ENCODE assay signal across 1 cellular context in genomic region chr6:111176038-111176762, GRCh38.
TF ChIP-seq lines count a peak whose summit lies in the region.

No MANE protein-coding gene starts in this region.

TF ChIP-seq in HepG2, 621 proteins besides CTCF, POLR2A, EP300 and RAD21 (continued from another document):
- TF ChIP-seq HNF1A (IDR thresholded peaks at IDR 0.05; ENCODE audit: low read depth): no peak
- TF ChIP-seq HNF1A (CRISPR knock-in tag; IDR thresholded peaks at IDR 0.05; ENCODE audit: borderline replicate concordance): no peak
- TF ChIP-seq TFE3 (CRISPR knock-in tag; IDR thresholded peaks at IDR 0.05): no peak
- no peak for TF ChIP-seq SRF (IDR thresholded peaks at IDR 0.05; ENCODE audit: low read depth, low read length)
- no peak for TF ChIP-seq ZSCAN25 (CRISPR knock-in tag; IDR thresholded peaks at IDR 0.05)
- TF ChIP-seq ZNF101 (CRISPR knock-in tag; IDR thresholded peaks at IDR 0.05; ENCODE audit: borderline replicate concordance, low read depth): no peak
- TF ChIP-seq CEBPG (CRISPR knock-in tag; IDR thresholded peaks at IDR 0.05): peak; percentile 86
- peak; percentile 92 for TF ChIP-seq CEBPB (IDR thresholded peaks at IDR 0.05; ENCODE audit: borderline replicate concordance, low read depth, low read length)
- TF ChIP-seq CHCHD3 (CRISPR knock-in tag; IDR thresholded peaks at IDR 0.05): no peak
- no peak for TF ChIP-seq MTF1 (CRISPR knock-in tag; IDR thresholded peaks at IDR 0.05)
- no peak for TF ChIP-seq AFF4 (CRISPR knock-in tag; IDR thresholded peaks at IDR 0.05)
- no peak for TF ChIP-seq ZNF3 (CRISPR knock-in tag; IDR thresholded peaks at IDR 0.05)
- TF ChIP-seq ZBTB38 (CRISPR knock-in tag; IDR thresholded peaks at IDR 0.05): no peak
- no peak for TF ChIP-seq KDM5B (CRISPR knock-in tag; IDR thresholded peaks at IDR 0.05; ENCODE audit: borderline replicate concordance)
- TF ChIP-seq EZH2 (conservative IDR thresholded peaks at IDR 0.05; ENCODE audit: low read depth, low read length): no peak
- TF ChIP-seq YEATS4 (CRISPR knock-in tag; IDR thresholded peaks at IDR 0.05; ENCODE audit: borderline replicate concordance): 0 out of 2 replicates have a peak, but pooled peaks have one; percentile 12
- no peak for TF ChIP-seq HCFC1 (IDR thresholded peaks at IDR 0.05; ENCODE audit: low read depth, low read length)
- TF ChIP-seq HIVEP1 (CRISPR knock-in tag; IDR thresholded peaks at IDR 0.05): no peak
- TF ChIP-seq BCL6 (CRISPR knock-in tag; IDR thresholded peaks at IDR 0.05): 0 out of 2 replicates have a peak, but pooled peaks have one; percentile 22
- no peak for TF ChIP-seq STAG1 (CRISPR knock-in tag; IDR thresholded peaks at IDR 0.05)
- TF ChIP-seq ZNF30 (CRISPR knock-in tag; IDR thresholded peaks at IDR 0.05): no peak
- 0 out of 4 replicates have a peak, but pooled peaks of 1 of the 2 experiments have one; percentile 2 for TF ChIP-seq MAFK (conservative IDR thresholded peaks at IDR 0.05 in 1 of 2, IDR thresholded peaks at IDR 0.05 in 1 of 2; ENCODE audit: low read length in 2 of 2)
- TF ChIP-seq POGZ (CRISPR knock-in tag; IDR thresholded peaks at IDR 0.05): no peak
- TF ChIP-seq RCOR2 (CRISPR knock-in tag; IDR thresholded peaks at IDR 0.05): no peak
- no peak for TF ChIP-seq ZBTB39 (CRISPR knock-in tag; IDR thresholded peaks at IDR 0.05)
- TF ChIP-seq ZBTB3 (CRISPR knock-in tag; IDR thresholded peaks at IDR 0.05; ENCODE audit: borderline replicate concordance, low read depth): no peak
- no peak for TF ChIP-seq JUNB (CRISPR knock-in tag; IDR thresholded peaks at IDR 0.05; ENCODE audit: borderline replicate concordance)
- no peak for TF ChIP-seq ZFP62 (CRISPR knock-in tag; IDR thresholded peaks at IDR 0.05)
- TF ChIP-seq FOXJ3 (CRISPR knock-in tag; IDR thresholded peaks at IDR 0.05; ENCODE audit: borderline replicate concordance): peak; percentile 34; the same call in 1 of the 2 replicates
TF ChIP-seq in HepG2: peak in this region for 8.
